8 cellular contexts compared by ENCODE assay signal in the genomic region with DNA sequence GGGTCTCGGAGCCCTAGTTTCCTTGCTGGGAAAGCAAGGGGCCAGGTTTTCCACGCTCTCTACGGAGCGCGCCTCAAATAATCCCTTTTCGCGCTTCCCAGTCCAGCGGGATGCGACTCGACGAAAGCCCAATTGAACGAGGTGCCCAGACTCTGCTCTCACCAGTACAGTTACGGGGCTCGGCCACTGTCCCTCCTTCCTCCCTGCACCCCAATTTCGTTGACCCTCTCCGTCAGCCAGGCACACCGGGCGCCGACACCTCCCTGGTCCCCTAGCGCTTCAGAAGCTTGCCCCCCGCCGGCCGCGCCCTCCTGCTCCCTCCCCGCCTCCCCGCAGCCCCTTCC. TPM values are rescaled to one million over a fixed set of nuclear protein-coding genes. Genes with fewer than 3 reads are reported as not detected.
DNase-seq lines count a peak whose midpoint lies in the region; ATAC-seq and TF ChIP-seq lines count a peak whose summit lies in the region.

No MANE protein-coding gene starts in this region.

- peaks cover 27% of the 10 kb centered on the region for H3F3A ChIP-seq in neural progenitor cell (ENCODE audit: low read depth)

- H3K9me3 Mint-ChIP-seq in endothelial cell (ENCODE audit: unreplicated experiment): no peaks in the 10 kb centered on the region
- no peaks in the 10 kb centered on the region for H3K9me3 Mint-ChIP-seq in neural progenitor cell

- H3K79me2 ChIP-seq in neural progenitor cell (ENCODE audit: low read depth): no peaks in the 10 kb centered on the region

- peaks cover 10% of the 10 kb centered on the region for H3K27me3 ChIP-seq in NT2/D1 (ENCODE audit: insufficient read depth, insufficient read length)
- peaks cover 32% of the 10 kb centered on the region for H3K27me3 ChIP-seq in neural progenitor cell

- peak overlapping the region; percentile 82 for H3K4me3 ChIP-seq in NT2/D1 (ENCODE audit: insufficient read length, low read depth)
- peak overlapping the region; percentile 91 for H3K4me3 ChIP-seq in neural progenitor cell

- H3K27me3 Mint-ChIP-seq in endothelial cell (ENCODE audit: unreplicated experiment) (peaks cover 8% of the 10 kb centered on the region), neural progenitor cell (ENCODE audit: insufficient read depth, low read depth) (peaks cover 16% of the 10 kb centered on the region)

- in situ Hi-C loops in KBM-7 (cut with MboI; ENCODE audit: low pct_unique_long_range_greater_than_20kb, low sequenced_read_pairs): no loop called here

- H3K36me3 ChIP-seq in NT2/D1 (ENCODE audit: insufficient read depth, insufficient read length, low read length): peaks cover 8% of the 10 kb centered on the region
- no peaks in the 10 kb centered on the region for H3K36me3 ChIP-seq in neural progenitor cell

- no peak overlapping the region for H3K27ac Mint-ChIP-seq in endothelial cell (ENCODE audit: unreplicated experiment)
- H3K27ac Mint-ChIP-seq in neural progenitor cell: peak overlapping the region; percentile 60

- peak overlapping the region; percentile 89 for H3K9ac ChIP-seq in NT2/D1 (ENCODE audit: insufficient read length, low read depth)
- H3K9ac ChIP-seq in neural progenitor cell: no peak overlapping the region

- H3K4me2 ChIP-seq in neural progenitor cell: peak overlapping the region; percentile 91

- DNase-seq in NT2/D1 (ENCODE audit: low read depth, low spot score): no peak
- no peak for DNase-seq in endothelial cell (ENCODE audit: low spot score)
- DNase-seq in neural progenitor cell (ENCODE audit: low spot score): peak; percentile 37
- no peak for DNase-seq in GM19240 (ENCODE audit: insufficient read length, low spot score)
- DNase-seq in KBM-7: no peak
- no peak for DNase-seq in SW480 (ENCODE audit: low spot score)

- peaks cover 26% of the 10 kb centered on the region for H4K20me1 ChIP-seq in neural progenitor cell (ENCODE audit: low read depth)

- TF ChIP-seq CTCF in endothelial cell (IDR thresholded peaks at IDR 0.05; ENCODE audit: unreplicated experiment) (no peak), neural progenitor cell (IDR thresholded peaks at IDR 0.05) (no peak)

- H3K4me1 Mint-ChIP-seq in endothelial cell (ENCODE audit: unreplicated experiment): peaks cover 57% of the 10 kb centered on the region
- H3K4me1 Mint-ChIP-seq in neural progenitor cell: peaks cover 39% of the 10 kb centered on the region

- peaks cover 30% of the 10 kb centered on the region for H3K4me1 ChIP-seq in NT2/D1 (ENCODE audit: insufficient read depth, insufficient read length)
- peaks cover 30% of the 10 kb centered on the region for H3K4me1 ChIP-seq in neural progenitor cell

- H3K27ac ChIP-seq in neural progenitor cell: no peak overlapping the region

- peak; percentile 5 for ATAC-seq in GM19023 (IDR thresholded peaks at IDR 0.05; ENCODE audit: unreplicated experiment)
- no peak for ATAC-seq in GM21786 (IDR thresholded peaks at IDR 0.05; ENCODE audit: unreplicated experiment)

- H3K36me3 Mint-ChIP-seq in endothelial cell (ENCODE audit: low read depth, unreplicated experiment) (peaks cover 18% of the 10 kb centered on the region), neural progenitor cell (peaks cover 10% of the 10 kb centered on the region)

- H3K9me3 ChIP-seq in NT2/D1 (ENCODE audit: insufficient read depth, low read length) (no peaks in the 10 kb centered on the region), neural progenitor cell (ENCODE audit: low read depth) (no peaks in the 10 kb centered on the region)

- H3K4me3 Mint-ChIP-seq in endothelial cell (ENCODE audit: unreplicated experiment) (peak overlapping the region; percentile 97), neural progenitor cell (peak overlapping the region; percentile 91)

- peak overlapping the region; percentile 95 for H2AFZ ChIP-seq in neural progenitor cell (replicated peaks)

RNA-seq across cellular contexts. Expression of a gene that starts 0.4 kb away (rescaled TPM):
- total RNA-seq in endothelial cell (ENCODE audit: unreplicated experiment): 214 TPM
- 5.6 and 12.1 TPM in 2 replicates for total RNA-seq in neural progenitor cell (ENCODE audit: low replicate concordance)

RNA-seq across cellular contexts. Expression of a gene that starts 10.4 kb away (rescaled TPM):
- total RNA-seq in endothelial cell (ENCODE audit: unreplicated experiment) (1.6 TPM), neural progenitor cell (ENCODE audit: low replicate concordance) (not detected in 2 replicates)

RNA-seq across cellular contexts. Expression of a gene that starts 19.7 kb away (rescaled TPM):
- 7.5 TPM for total RNA-seq in endothelial cell (ENCODE audit: unreplicated experiment)
- 15.5 and 18.9 TPM in 2 replicates for total RNA-seq in neural progenitor cell (ENCODE audit: low replicate concordance)

RNA-seq across cellular contexts. Expression of a gene that starts 19.9 kb away (rescaled TPM):
- 48.3 TPM for total RNA-seq in endothelial cell (ENCODE audit: unreplicated experiment)
- 22.0 and 25.3 TPM in 2 replicates for total RNA-seq in neural progenitor cell (ENCODE audit: low replicate concordance)

RNA-seq across cellular contexts. Expression of a gene that starts 29.7 kb away (rescaled TPM):
- total RNA-seq in endothelial cell (ENCODE audit: unreplicated experiment) (1.1 TPM), neural progenitor cell (ENCODE audit: low replicate concordance) (not detected in 2 replicates)

Comparison
In these comparisons a context has a peak if more than half of its experiments do, and no peak if none do; other contexts are left out.
1. RNA of a gene that starts 0.4 kb away (total RNA-seq): 214 TPM in endothelial cell (single experiment); 5.6 to 12.1 TPM in neural progenitor cell; every median in the first group is over 10 times any median in the second.